Comparison of ENCODE assay signal across 1 cellular context in the genomic region with DNA sequence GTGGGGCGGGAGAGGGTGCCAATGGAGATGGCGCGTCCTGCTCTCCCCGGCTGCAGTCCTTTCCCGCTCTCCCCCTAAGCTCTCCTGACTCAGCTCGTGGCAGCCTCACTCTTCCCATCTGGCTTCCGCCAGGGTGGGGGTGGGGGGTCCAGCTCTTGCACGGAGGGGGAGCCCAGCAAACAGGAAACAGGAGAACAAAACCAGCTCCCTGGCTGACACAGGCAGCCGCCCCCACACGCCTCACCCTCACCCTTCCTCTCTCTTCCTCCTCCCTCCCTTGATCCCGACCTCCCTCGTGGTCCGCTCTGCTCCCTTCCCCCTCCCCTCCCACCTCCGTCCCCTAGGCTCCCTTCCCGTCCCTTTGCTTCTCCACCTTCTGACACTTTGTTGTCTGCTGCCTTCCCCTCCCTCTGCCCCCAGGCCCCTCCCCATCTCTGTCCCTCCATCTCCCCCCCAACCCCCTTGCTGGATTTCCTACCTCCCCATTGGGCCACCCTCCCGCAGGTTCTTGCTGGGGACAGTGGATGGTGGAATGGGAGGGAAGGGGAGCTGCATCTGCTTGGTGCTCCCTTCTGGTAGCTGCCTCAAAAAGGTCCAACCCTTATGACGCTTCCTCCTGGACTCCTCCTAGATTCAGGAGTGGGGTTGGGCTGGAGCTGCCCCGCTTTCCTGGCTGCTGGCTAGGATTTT.
TF ChIP-seq lines count a peak whose summit lies in the region.

No MANE protein-coding gene starts in this region.

TF ChIP-seq in H1, 55 proteins besides CTCF, POLR2A, EP300 and RAD21 (continued from another document):
- TF ChIP-seq GTF2F1 (IDR thresholded peaks at IDR 0.05; ENCODE audit: borderline replicate concordance, low read depth, low read length) = no peak
- peak; percentile 66; the same call in 1 of the 2 replicates for TF ChIP-seq TCF12 (IDR thresholded peaks at IDR 0.05; ENCODE audit: low read depth, low read length)
- no peak for TF ChIP-seq TEAD4 (IDR thresholded peaks at IDR 0.05; ENCODE audit: low read depth, low read length)
- peak; percentile 98 for TF ChIP-seq EGR1 (IDR thresholded peaks at IDR 0.05; ENCODE audit: borderline replicate concordance, low read depth, low read length)
- TF ChIP-seq, protein P1, sequence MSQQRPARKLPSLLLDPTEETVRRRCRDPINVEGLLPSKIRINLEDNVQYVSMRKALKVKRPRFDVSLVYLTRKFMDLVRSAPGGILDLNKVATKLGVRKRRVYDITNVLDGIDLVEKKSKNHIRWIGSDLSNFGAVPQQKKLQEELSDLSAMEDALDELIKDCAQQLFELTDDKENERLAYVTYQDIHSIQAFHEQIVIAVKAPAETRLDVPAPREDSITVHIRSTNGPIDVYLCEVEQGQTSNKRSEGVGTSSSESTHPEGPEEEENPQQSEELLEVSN (IDR thresholded peaks at IDR 0.05) = peak; percentile 68
- peak; percentile 17 for TF ChIP-seq TBP (IDR thresholded peaks at IDR 0.05; ENCODE audit: low read depth, low read length)
